26 cellular contexts compared by ENCODE assay signal in genomic region chr9:713046-713445, GRCh38.
DNase-seq lines count a peak whose midpoint lies in the region; ATAC-seq and TF ChIP-seq lines count a peak whose summit lies in the region.
"Had no signal": no experiment of that assay in that cellular context is flagged by ENCODE, and none has a peak within 500 bp of the region (broad histone marks: within the 10 kb centered on the region; RNA-seq: fewer than 3 reads in every experiment).

No MANE protein-coding gene starts in this region.

- intact Hi-C loops in lower lobe of right lung (cut with DNase I): no loop called here

- peak overlapping the region; percentile 7 for H3K4me3 Mint-ChIP-seq in T-helper 17 cell
- H3K4me3 Mint-ChIP-seq: activated naive CD8-positive, alpha-beta T cell treated with anti-CD3 and anti-CD28 coated beads, Interleukin-2, amount 10 ng/mL, durations not matched to agents 7 days and 5 days; nephron progenitor cell; stimulated activated effector memory CD8-positive, alpha-beta T cell treated with anti-CD3 and anti-CD28 coated beads, Interleukin-12 subunit alpha, Interleukin-12 subunit beta, amount 100 ng/mL, for 72 hours; WTC11 had no signal

- peaks cover 0 to 20% (median 0%) of the 10 kb centered on the region in 11 experiments; a peak in 1 of 22 replicates for H3K36me3 ChIP-seq in BLaER1 treated with 17β-estradiol and CSF1 and Interleukin-3, amounts not matched to agents 10 nM and 100 nM
- H3K36me3 ChIP-seq in lower lobe of right lung: peaks cover 23% of the 10 kb centered on the region
- H3K36me3 ChIP-seq in stomach smooth muscle (ENCODE audit: control insufficient read depth in 2 of 2, insufficient read depth in 2 of 2, low read length in 2 of 2): peaks cover 19% of the 10 kb centered on the region in 2 donors

- no peak for ATAC-seq in T-helper 17 cell
- ATAC-seq in lower lobe of right lung: peak; percentile 4 to 17
- no peak for ATAC-seq in HG03097 (IDR thresholded peaks at IDR 0.05; ENCODE audit: low FRiP score, unreplicated experiment)
- no peak for ATAC-seq in HG03520 (IDR thresholded peaks at IDR 0.05; ENCODE audit: unreplicated experiment)
- ATAC-seq: SK-N-SH treated with all-trans-retinoic acid at 6 μM for 48 hours, WTC11 had no signal

- H3K27ac Mint-ChIP-seq in T-helper 17 cell: no peak overlapping the region
- H3K27ac Mint-ChIP-seq: activated naive CD8-positive, alpha-beta T cell treated with anti-CD3 and anti-CD28 coated beads, Interleukin-2, amount 10 ng/mL, durations not matched to agents 7 days and 5 days; nephron progenitor cell; stimulated activated effector memory CD8-positive, alpha-beta T cell treated with anti-CD3 and anti-CD28 coated beads, Interleukin-12 subunit alpha, Interleukin-12 subunit beta, amount 100 ng/mL, for 72 hours; WTC11 had no signal

- peaks cover 24% of the 10 kb centered on the region for H3K27me3 Mint-ChIP-seq in T-helper 17 cell

- DNase-seq in T-helper 17 cell (no peak), lower lobe of right lung (no peak), medulla oblongata (ENCODE audit: extremely low spot score) (no peak)
- DNase-seq in activated effector memory CD4-positive, alpha-beta T cell treated with anti-CD3 and anti-CD28 coated beads, Interleukin-2, amount 50 U/mL, for 16 hours: no peak
- DNase-seq: ACHN; activated CD4-positive, alpha-beta T cell treated with anti-CD3 and anti-CD28 coated beads, Interleukin-2, amount 50 U/mL, for 4 hours; activated CD8-positive, alpha-beta memory T cell treated with anti-CD3 and anti-CD28 coated beads, Interleukin-2, amount 50 U/mL, for 48 hours; activated naive CD8-positive, alpha-beta T cell treated with anti-CD3 and anti-CD28 coated beads, Interleukin-2, amount 10 ng/mL, durations not matched to agents 7 days and 5 days; cortex of kidney; heart left ventricle; midbrain; NCI-H146; NCI-H2171; NCI-H524 treated with DMSO at 0.1 percent for 48 hours; nephron progenitor cell; RPMI8226; small intestine; stimulated activated CD4-positive, alpha-beta T cell treated with anti-CD3 and anti-CD28 coated beads, Interleukin-2, amount 100 ng/mL, for 24 hours; upper lobe of left lung had no signal

- H3K9ac ChIP-seq in BLaER1 treated with 17β-estradiol and CSF1 and Interleukin-3, amounts not matched to agents 10 nM and 100 nM: peak overlapping the region in 8 of 11 experiments; percentile 4 to 69 (median 58); a peak in 15 of 22 replicates
- H3K9ac ChIP-seq in stomach smooth muscle (ENCODE audit: low read length in 2 of 2): no peak overlapping the region

- TF ChIP-seq CTCF in lower lobe of right lung (IDR thresholded peaks at IDR 0.05): no peak

- peak overlapping the region in 9 of 10 experiments; percentile 7 to 67 (median 51); a peak in 15 of 20 replicates for H3K4me3 ChIP-seq in BLaER1 treated with 17β-estradiol and CSF1 and Interleukin-3, amounts not matched to agents 10 nM and 100 nM
- H3K4me3 ChIP-seq in lower lobe of right lung: no peak overlapping the region
- peak overlapping the region in 1 of 2 donors; percentile 35 for H3K4me3 ChIP-seq in stomach smooth muscle (ENCODE audit: low read length in 2 of 2)
- H3K4me3 ChIP-seq: heart left ventricle, upper lobe of left lung had no signal

- no peaks in the 10 kb centered on the region for H3K9me3 ChIP-seq in BLaER1 treated with 17β-estradiol and CSF1 and Interleukin-3, amounts not matched to agents 10 nM and 100 nM (replicated peaks in 1 of 11)
- H3K9me3 ChIP-seq in T-helper 17 cell (ENCODE audit: control insufficient read depth, low read length, poor library complexity, severe bottlenecking): no peaks in the 10 kb centered on the region
- no peaks in the 10 kb centered on the region for H3K9me3 ChIP-seq in lower lobe of right lung
- H3K9me3 ChIP-seq in stomach smooth muscle (ENCODE audit: control insufficient read depth in 2 of 2, low read length in 2 of 2): no peaks in the 10 kb centered on the region
- H3K9me3 ChIP-seq: heart left ventricle, upper lobe of left lung had no signal

- H4K20me1 ChIP-seq in BLaER1 treated with 17β-estradiol and CSF1 and Interleukin-3, amounts not matched to agents 10 nM and 100 nM: peaks cover 0 to 10% (median 0%) of the 10 kb centered on the region in 11 experiments; a peak in 3 of 22 replicates

- peaks cover 35 to 95% (median 73%) of the 10 kb centered on the region in 10 experiments for H3K4me1 ChIP-seq in BLaER1 treated with 17β-estradiol and CSF1 and Interleukin-3, amounts not matched to agents 10 nM and 100 nM
- H3K4me1 ChIP-seq in lower lobe of right lung (peaks cover 43% of the 10 kb centered on the region), stomach smooth muscle (ENCODE audit: control insufficient read depth, insufficient read depth, low read length) (peaks cover 58% of the 10 kb centered on the region)

- peak overlapping the region in 6 of 11 experiments; percentile 16 to 65 (median 47); a peak in 9 of 22 replicates for H3K27ac ChIP-seq in BLaER1 treated with 17β-estradiol and CSF1 and Interleukin-3, amounts not matched to agents 10 nM and 100 nM
- H3K27ac ChIP-seq in lower lobe of right lung: no peak overlapping the region
- H3K27ac ChIP-seq in stomach smooth muscle (ENCODE audit: low read length): peak overlapping the region; percentile 31
- H3K27ac ChIP-seq: upper lobe of left lung had no signal

- peak overlapping the region; percentile 64 to 97 (median 85) for H3K4me2 ChIP-seq in BLaER1 treated with 17β-estradiol and CSF1 and Interleukin-3, amounts not matched to agents 10 nM and 100 nM

- H3K36me3 Mint-ChIP-seq in T-helper 17 cell (ENCODE audit: low read depth): peaks cover 6% of the 10 kb centered on the region
- H3K36me3 Mint-ChIP-seq: stimulated activated effector memory CD8-positive, alpha-beta T cell treated with anti-CD3 and anti-CD28 coated beads, Interleukin-12 subunit alpha, Interleukin-12 subunit beta, amount 100 ng/mL, for 72 hours had no signal

- peaks cover 3% of the 10 kb centered on the region for H3K4me1 Mint-ChIP-seq in T-helper 17 cell
- H3K4me1 Mint-ChIP-seq: stimulated activated effector memory CD8-positive, alpha-beta T cell treated with anti-CD3 and anti-CD28 coated beads, Interleukin-12 subunit alpha, Interleukin-12 subunit beta, amount 100 ng/mL, for 72 hours had no signal

- H3K27me3 ChIP-seq in BLaER1 treated with 17β-estradiol and CSF1 and Interleukin-3, amounts not matched to agents 10 nM and 100 nM: peaks cover 12 to 25% (median 13%) of the 10 kb centered on the region in 11 experiments
- H3K27me3 ChIP-seq in lower lobe of right lung (ENCODE audit: low read depth) (no peaks in the 10 kb centered on the region), stomach smooth muscle (ENCODE audit: control insufficient read depth in 1 of 2, insufficient read depth in 2 of 2, low read length in 2 of 2) (no peaks in the 10 kb centered on the region)
- H3K27me3 ChIP-seq: upper lobe of left lung had no signal

Comparison
In these comparisons a context has a peak if more than half of its experiments do, and no peak if none do; other contexts are left out.
1. H3K9ac ChIP-seq: peak in BLaER1 treated with 17β-estradiol and CSF1 and Interleukin-3, amounts not matched to agents 10 nM and 100 nM (8 of 11); none in stomach smooth muscle (0 of 2).
2. ATAC-seq: peak in lower lobe of right lung (2 of 2); none in T-helper 17 cell (single experiment), HG03097 (single experiment) and HG03520 (single experiment).